In genomic region chr14:96782436-96782835, GRCh38 we compare ENCODE assay signal across 14 cellular contexts.
A peak's percentile ranks its signal among the peaks of the same experiment; 100 is the strongest.
DNase-seq lines count a peak whose midpoint lies in the region; ATAC-seq and TF ChIP-seq lines count a peak whose summit lies in the region.
"Had no signal": no experiment of that assay in that cellular context is flagged by ENCODE, and none has a peak within 500 bp of the region (broad histone marks: within the 10 kb centered on the region; RNA-seq: fewer than 3 reads in every experiment).

No MANE protein-coding gene starts in this region.

- ATAC-seq in RWPE2 (ENCODE audit: low read depth) (no peak), GM21528 (IDR thresholded peaks at IDR 0.05; ENCODE audit: low FRiP score, unreplicated experiment) (no peak)
- ATAC-seq: A549 had no signal

- H3K4me1 ChIP-seq in RWPE2 (ENCODE audit: insufficient read depth, poor library complexity, severe bottlenecking) (peaks cover 19% of the 10 kb centered on the region), neutrophil (ENCODE audit: control insufficient read depth in 1 of 2, insufficient read depth in 1 of 2, low read depth in 1 of 2, low read length in 1 of 2) (peaks cover 49 to 52% of the 10 kb centered on the region in 2 experiments)
- H3K4me1 ChIP-seq: A549, Caco-2, HAP-1 had no signal

- peak; percentile 19 for DNase-seq in NCI-H82 (lab: John Stamatoyannopoulos, UW)
- no peak for DNase-seq in NCI-H82 treated with DMSO at 0.1 percent for 48 hours (lab: John Stamatoyannopoulos, UW; ENCODE audit: unreplicated experiment)
- DNase-seq in RWPE2 (ENCODE audit: low spot score) = no peak
- DNase-seq in epithelial cell of prostate (ENCODE audit: low read depth, low spot score) = no peak
- DNase-seq in NCI-H774 (lab: John Stamatoyannopoulos, UW) = no peak
- DNase-seq: AML-193; Caco-2; CD4-positive, alpha-beta T cell had no signal

- TF ChIP-seq CTCF in RWPE2 (IDR thresholded peaks at IDR 0.05; ENCODE audit: poor library complexity, severe bottlenecking) (no peak), neutrophil (IDR thresholded peaks at IDR 0.05) (no peak)

- H3K36me3 ChIP-seq in RWPE2 (ENCODE audit: low read depth) = no peaks in the 10 kb centered on the region
- H3K36me3 ChIP-seq in neutrophil = no peaks in the 10 kb centered on the region
- H3K36me3 ChIP-seq: HAP-1 had no signal

- H3K9me3 ChIP-seq in RWPE2 (ENCODE audit: severe bottlenecking) (no peaks in the 10 kb centered on the region), neutrophil (no peaks in the 10 kb centered on the region)
- H3K9me3 ChIP-seq: A549, Caco-2, HAP-1 had no signal

- no peaks in the 10 kb centered on the region for H3K27me3 ChIP-seq in RWPE2 (ENCODE audit: insufficient read depth, poor library complexity, severe bottlenecking)
- H3K27me3 ChIP-seq in neutrophil = no peaks in the 10 kb centered on the region

- H3K4me3 ChIP-seq in RWPE2 (ENCODE audit: severe bottlenecking) (no peak overlapping the region), neutrophil (ENCODE audit: low read depth in 1 of 2, low read length in 1 of 2) (no peak overlapping the region)
- H3K4me3 ChIP-seq: A549, HAP-1 had no signal

- H3K27ac ChIP-seq in RWPE2 (ENCODE audit: poor library complexity, severe bottlenecking) = peak overlapping the region; percentile 83
- H3K27ac ChIP-seq in epithelial cell of prostate = peak overlapping the region; percentile 64
- H3K27ac ChIP-seq in neutrophil = peak overlapping the region; percentile 81
- H3K27ac ChIP-seq: 22Rv1, A549, C4-2B had no signal
